Comparison of ENCODE assay signal across 25 cellular contexts in genomic region chr14:62743569-62743968, GRCh38.
"Had no signal": no experiment of that assay in that cellular context is flagged by ENCODE, and none has a peak within 500 bp of the region (broad histone marks: within the 10 kb centered on the region; RNA-seq: fewer than 3 reads in every experiment).

No MANE protein-coding gene starts in this region.

- H3K9me3 Mint-ChIP-seq: stimulated activated naive CD8-positive, alpha-beta T cell treated with anti-CD3 and anti-CD28 coated beads, Interleukin-15, amount 100 ng/mL, for 72 hours had no signal

- ATAC-seq: activated naive CD4-positive, alpha-beta T cell treated with anti-CD3 and anti-CD28 coated beads, Interleukin-2, amount 50 U/mL, for 72 hours; esophagus mucosa; gastrocnemius medialis; left ventricle myocardium superior; naive thymus-derived CD8-positive, alpha-beta T cell; psoas muscle; right cardiac atrium; stimulated activated naive CD8-positive, alpha-beta T cell treated with anti-CD3 and anti-CD28 coated beads, Interleukin-15, amount 100 ng/mL, for 72 hours had no signal

- H3K27ac Mint-ChIP-seq: activated naive CD4-positive, alpha-beta T cell treated with anti-CD3 and anti-CD28 coated beads, Interleukin-2, amount 50 U/mL, for 72 hours; activated T-helper 1 cell treated with anti-CD3 and anti-CD28 coated beads, Interleukin-12 subunit alpha, Interleukin-12 subunit beta, Interleukin-2, Interleukin-4 antibody, amounts not matched to agents 30 ng/mL and 10 ng/mL and 1 ng/mL, durations not matched to agents 14 hours and 24 hours and 36 hours; immature natural killer cell; naive thymus-derived CD8-positive, alpha-beta T cell; stimulated activated naive CD8-positive, alpha-beta T cell treated with anti-CD3 and anti-CD28 coated beads, Interleukin-15, amount 100 ng/mL, for 72 hours had no signal

- H3K27me3 ChIP-seq: adrenal gland, gastrocnemius medialis, ovary, suprapubic skin had no signal

- H3K27ac ChIP-seq: adrenal gland, gastrocnemius medialis, ovary, psoas muscle, skin epidermis, suprapubic skin, VCaP had no signal

- H3K4me3 Mint-ChIP-seq: activated T-helper 1 cell treated with anti-CD3 and anti-CD28 coated beads, Interleukin-12 subunit alpha, Interleukin-12 subunit beta, Interleukin-2, Interleukin-4 antibody, amounts not matched to agents 30 ng/mL and 10 ng/mL and 1 ng/mL, durations not matched to agents 14 hours and 24 hours and 36 hours; immature natural killer cell; naive thymus-derived CD8-positive, alpha-beta T cell; stimulated activated naive CD8-positive, alpha-beta T cell treated with anti-CD3 and anti-CD28 coated beads, Interleukin-15, amount 100 ng/mL, for 72 hours had no signal

- H3K9me3 ChIP-seq: adrenal gland, gastrocnemius medialis, ovary, psoas muscle, suprapubic skin had no signal

- H3K4me1 ChIP-seq: adrenal gland, gastrocnemius medialis, psoas muscle, suprapubic skin had no signal

- H3K4me3 ChIP-seq: adrenal gland, gastrocnemius medialis, ovary, psoas muscle, skin epidermis, suprapubic skin had no signal

- H3K4me1 Mint-ChIP-seq: immature natural killer cell; naive thymus-derived CD8-positive, alpha-beta T cell; stimulated activated naive CD8-positive, alpha-beta T cell treated with anti-CD3 and anti-CD28 coated beads, Interleukin-15, amount 100 ng/mL, for 72 hours had no signal

- H3K27me3 Mint-ChIP-seq: naive thymus-derived CD8-positive, alpha-beta T cell; stimulated activated naive CD8-positive, alpha-beta T cell treated with anti-CD3 and anti-CD28 coated beads, Interleukin-15, amount 100 ng/mL, for 72 hours had no signal

- H3K36me3 ChIP-seq: adrenal gland, gastrocnemius medialis, ovary, suprapubic skin had no signal

- H3K36me3 Mint-ChIP-seq: activated naive CD4-positive, alpha-beta T cell treated with anti-CD3 and anti-CD28 coated beads, Interleukin-2, amount 50 U/mL, for 72 hours; immature natural killer cell; naive thymus-derived CD8-positive, alpha-beta T cell had no signal

- DNase-seq: activated CD4-positive, alpha-beta T cell treated with anti-CD3 and anti-CD28 coated beads for 1 hour; activated gamma-delta T cell treated with Interleukin-2 at 50 U/mL for 16 hours; activated T-cell treated with anti-CD3 and anti-CD28 coated beads for 4 hours; adrenal gland; cerebellar nuclear complex; cortex of kidney; effector CD4-positive, alpha-beta T cell; gastrocnemius medialis; head of caudate nucleus; immature natural killer cell; kidney glomerular epithelial cell; left ventricle myocardium superior; naive thymus-derived CD8-positive, alpha-beta T cell; ovary; psoas muscle; right cardiac atrium; stimulated activated CD4-positive, alpha-beta T cell treated with anti-CD3 and anti-CD28 coated beads, Interleukin-4, amount 100 ng/mL, for 1 hour; stimulated activated naive CD8-positive, alpha-beta T cell treated with anti-CD3 and anti-CD28 coated beads, Interleukin-15, amount 100 ng/mL, for 72 hours; trophoblast cell had no signal
